ENCODE assay signal across 11 cellular contexts in the genomic region with DNA sequence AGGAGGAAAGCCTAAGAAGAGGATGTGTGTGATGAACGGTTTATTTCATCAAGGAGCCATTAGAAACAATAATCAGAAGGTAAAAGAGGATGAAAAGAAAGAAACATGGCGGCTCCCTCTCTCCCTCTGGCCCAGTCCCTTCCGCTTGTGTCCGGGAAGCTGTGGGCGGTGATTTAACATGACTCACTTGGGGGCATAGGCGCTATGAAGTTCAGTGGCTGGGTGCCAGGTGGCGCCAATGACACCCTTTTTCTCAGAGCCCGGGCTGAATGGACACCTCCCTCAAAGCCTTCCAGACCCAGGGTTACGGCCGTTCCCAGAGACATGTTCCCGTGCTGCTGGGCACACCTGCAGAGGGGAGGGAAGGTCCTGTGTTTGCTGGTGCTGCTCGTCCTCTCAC.
DNase-seq lines count a peak whose midpoint lies in the region; TF ChIP-seq lines count a peak whose summit lies in the region.
"Had no signal": no experiment of that assay in that cellular context is flagged by ENCODE, and none has a peak within 500 bp of the region (broad histone marks: within the 10 kb centered on the region; RNA-seq: fewer than 3 reads in every experiment).

No MANE protein-coding gene starts in this region.

- H3K4me3 ChIP-seq in DOHH2 (ENCODE audit: low read length) (no peak overlapping the region), HEK293 (ENCODE audit: low read depth, low read length) (no peak overlapping the region), left ventricle myocardium inferior (no peak overlapping the region)
- H3K4me3 ChIP-seq: SJSA1 had no signal

- H3K27me3 ChIP-seq in DOHH2 (ENCODE audit: control insufficient read depth, low read length) (peaks cover 6% of the 10 kb centered on the region; the same call in 1 of the 2 replicates), left ventricle myocardium inferior (ENCODE audit: low read depth) (peaks cover 34% of the 10 kb centered on the region)

- DNase-seq in RPMI8226 (peak; percentile 58), iPS DF 19.7 (ENCODE audit: low read depth, low spot score) (peak; percentile 42), COR-L47 (lab: John Stamatoyannopoulos, UW) (no peak), left ventricle myocardium inferior (no peak), SIG-M5 (lab: John Stamatoyannopoulos, UW) (no peak), NCI-H774 (lab: John Stamatoyannopoulos, UW) (no peak)
- DNase-seq: amygdala, NCI-H1105 treated with DMSO at 0.1 percent for 48 hours had no signal

- H3K36me3 ChIP-seq in DOHH2 (ENCODE audit: control insufficient read depth, low read length) = no peaks in the 10 kb centered on the region
- no peaks in the 10 kb centered on the region for H3K36me3 ChIP-seq in HEK293 (ENCODE audit: control insufficient read depth in 2 of 2, insufficient read depth in 1 of 2, low read length in 2 of 2)
- H3K36me3 ChIP-seq in left ventricle myocardium inferior = no peaks in the 10 kb centered on the region
- H3K36me3 ChIP-seq: SJSA1 had no signal

- CTCF ChIA-PET in HEK293 (lab: Yijun Ruan, JAX) = interaction anchor here (0.6 kb wide), 1 partner anchor 47 kb away, joined by 5 read pairs; no protein-coding TSS in a partner anchor

- intact Hi-C loops in left ventricle myocardium inferior (cut with micrococcal nuclease) = no loop called here

- H4K20me1 ChIP-seq in DOHH2 (ENCODE audit: control insufficient read depth, insufficient read depth, low read depth, low read length) = no peaks in the 10 kb centered on the region

- H3K9me3 ChIP-seq in DOHH2 (ENCODE audit: control insufficient read depth, insufficient read depth, low read length) = no peaks in the 10 kb centered on the region
- no peaks in the 10 kb centered on the region for H3K9me3 ChIP-seq in HEK293 (ENCODE audit: control insufficient read depth, insufficient read depth, low read depth, low read length)
- H3K9me3 ChIP-seq in left ventricle myocardium inferior (replicated peaks) = no peaks in the 10 kb centered on the region
- H3K9me3 ChIP-seq: SJSA1 had no signal

- H3K27ac ChIP-seq in DOHH2 (ENCODE audit: low read depth, low read length) (no peak overlapping the region), HEK293 (ENCODE audit: extremely low read depth, low read depth, low read length) (no peak overlapping the region), left ventricle myocardium inferior (replicated peaks) (no peak overlapping the region)
- H3K27ac ChIP-seq: SJSA1 had no signal

- POLR2A ChIA-PET in HEK293 (lab: Yijun Ruan, JAX) = no interaction called here

- no peak overlapping the region for H3K4me2 ChIP-seq in DOHH2 (ENCODE audit: low read length)

- no peaks in the 10 kb centered on the region for H3K9me2 ChIP-seq in DOHH2 (replicated peaks; ENCODE audit: control insufficient read depth, low read length)

- H3F3A ChIP-seq in DOHH2 (ENCODE audit: control insufficient read depth, insufficient read depth) = no peaks in the 10 kb centered on the region

- no peaks in the 10 kb centered on the region for H3K79me2 ChIP-seq in DOHH2 (ENCODE audit: control insufficient read depth, low read length)

- no peaks in the 10 kb centered on the region for H3K4me1 ChIP-seq in DOHH2 (ENCODE audit: control insufficient read depth, low read length)
- H3K4me1 ChIP-seq in HEK293 (ENCODE audit: control insufficient read depth, insufficient read depth, low read length) = no peaks in the 10 kb centered on the region
- H3K4me1 ChIP-seq in left ventricle myocardium inferior = no peaks in the 10 kb centered on the region
- H3K4me1 ChIP-seq: SJSA1 had no signal

- TF ChIP-seq CTCF in DOHH2 (IDR thresholded peaks at IDR 0.05; ENCODE audit: low read depth, low read length, poor library complexity, severe bottlenecking) (peak; percentile 45), HEK293 (tag by site-specific recombination; IDR thresholded peaks at IDR 0.05) (no peak), left ventricle myocardium inferior (IDR thresholded peaks at IDR 0.05; ENCODE audit: borderline replicate concordance) (no peak)

TF ChIP-seq in HEK293, 187 proteins besides CTCF, POLR2A, EP300 and RAD21:
- TF ChIP-seq ZNF529 (tag by site-specific recombination; IDR thresholded peaks at IDR 0.05; ENCODE audit: insufficient replicate concordance) (no peak), ZNF366 (tag by site-specific recombination; conservative IDR thresholded peaks at IDR 0.05) (no peak), RBAK (tag by site-specific recombination; IDR thresholded peaks at IDR 0.05) (no peak), ZBTB8A (tag by site-specific recombination; IDR thresholded peaks at IDR 0.05) (0 out of 2 replicates have a peak, but pooled peaks have one; percentile 27), HOXD13 (CRISPR knock-in tag; IDR thresholded peaks at IDR 0.05; ENCODE audit: borderline replicate concordance) (no peak)
- TF ChIP-seq, protein P1, sequence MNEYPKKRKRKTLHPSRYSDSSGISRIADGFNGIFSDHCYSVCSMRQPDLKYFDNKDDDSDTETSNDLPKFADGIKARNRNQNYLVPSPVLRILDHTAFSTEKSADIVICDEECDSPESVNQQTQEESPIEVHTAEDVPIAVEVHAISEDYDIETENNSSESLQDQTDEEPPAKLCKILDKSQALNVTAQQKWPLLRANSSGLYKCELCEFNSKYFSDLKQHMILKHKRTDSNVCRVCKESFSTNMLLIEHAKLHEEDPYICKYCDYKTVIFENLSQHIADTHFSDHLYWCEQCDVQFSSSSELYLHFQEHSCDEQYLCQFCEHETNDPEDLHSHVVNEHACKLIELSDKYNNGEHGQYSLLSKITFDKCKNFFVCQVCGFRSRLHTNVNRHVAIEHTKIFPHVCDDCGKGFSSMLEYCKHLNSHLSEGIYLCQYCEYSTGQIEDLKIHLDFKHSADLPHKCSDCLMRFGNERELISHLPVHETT (tag by site-specific recombination; IDR thresholded peaks at IDR 0.05) = no peak
TF ChIP-seq in HEK293: peak in this region for 1.

Comparison
In these comparisons a context has a peak if more than half of its experiments do, and no peak if none do; other contexts are left out.
1. DNase-seq: peak in RPMI8226 (single experiment) and iPS DF 19.7 (single experiment); none in COR-L47 (single experiment), left ventricle myocardium inferior (single experiment), SIG-M5 (single experiment) and NCI-H774 (single experiment).